8 cellular contexts compared by ENCODE assay signal in genomic region chr19:44633996-44634529, GRCh38. TPM values are rescaled to one million over a fixed set of nuclear protein-coding genes. Genes with fewer than 3 reads are reported as not detected.
"Had no signal": no experiment of that assay in that cellular context is flagged by ENCODE, and none has a peak within 500 bp of the region (broad histone marks: within the 10 kb centered on the region; RNA-seq: fewer than 3 reads in every experiment).

No MANE protein-coding gene starts in this region.

RNA-seq across cellular contexts. Expression of gene IGSF23, which starts 20.7 kb away (rescaled TPM):
- total RNA-seq: activated CD4-positive, alpha-beta memory T cell treated with anti-CD3 and anti-CD28 coated beads, Interleukin-2, amount 10 ng/mL, durations not matched to agents 7 days and 5 days; activated CD4-positive, alpha-beta T cell treated with anti-CD3 and anti-CD28 coated beads for 36 hours; activated CD8-positive, alpha-beta memory T cell treated with anti-CD3 and anti-CD28 coated beads for 36 hours; activated naive CD4-positive, alpha-beta T cell treated with anti-CD3 and anti-CD28 coated beads for 36 hours; activated T-helper 17 cell treated with anti-CD3 and anti-CD28 coated beads, Interleukin-2, amount 50 U/mL, for 72 hours; Right ventricle myocardium inferior; SJCRH30; T-helper 1 cell treated with Interleukin-12 subunit alpha and Interleukin-12 subunit beta and Interleukin-4 antibody, amounts not matched to agents 30 ng/mL and 1 ng/mL, for 36 hours had no signal
